In genomic region chr14:75281691-75282000, GRCh38 we compare ENCODE assay signal across 10 cellular contexts. TPM values are rescaled to one million over a fixed set of nuclear protein-coding genes. Genes with fewer than 3 reads are reported as not detected.
DNase-seq lines count a peak whose midpoint lies in the region; ATAC-seq and TF ChIP-seq lines count a peak whose summit lies in the region.
"Had no signal": no experiment of that assay in that cellular context is flagged by ENCODE, and none has a peak within 500 bp of the region (broad histone marks: within the 10 kb centered on the region; RNA-seq: fewer than 3 reads in every experiment).

No MANE protein-coding gene starts in this region.

- ATAC-seq in CD4-positive, alpha-beta T cell (ENCODE audit: poor library complexity), result no peak
- no peak for ATAC-seq in WTC11

- TF ChIP-seq POLR2A in ovary (IDR thresholded peaks at IDR 0.05) (peak; percentile 3), uterus (IDR thresholded peaks at IDR 0.05) (no peak)

- H3K27me3 ChIP-seq in CD4-positive, alpha-beta T cell (ENCODE audit: control insufficient read depth, insufficient read depth, low read length), result no peaks in the 10 kb centered on the region
- H3K27me3 ChIP-seq in ovary (no peaks in the 10 kb centered on the region), uterus (no peaks in the 10 kb centered on the region)

- H3K4me3 ChIP-seq in ovary (peak overlapping the region; percentile 80), uterus (peak overlapping the region in 1 of 2 donors; percentile 79)

- no peak overlapping the region for H3K27ac ChIP-seq in CD4-positive, alpha-beta T cell (ENCODE audit: low read depth, low read length)
- H3K27ac ChIP-seq in ovary (no peak overlapping the region), uterus (no peak overlapping the region)

- peaks cover 3% of the 10 kb centered on the region for H3K36me3 ChIP-seq in ovary
- H3K36me3 ChIP-seq in uterus, result no peaks in the 10 kb centered on the region

- H3K9me3 ChIP-seq in CD4-positive, alpha-beta T cell (ENCODE audit: control insufficient read depth, low read length), result no peaks in the 10 kb centered on the region
- H3K9me3 ChIP-seq in ovary (no peaks in the 10 kb centered on the region), uterus (no peaks in the 10 kb centered on the region)

- no peak for TF ChIP-seq CTCF in CD4-positive, alpha-beta T cell (IDR thresholded peaks at IDR 0.05)
- no peak for TF ChIP-seq CTCF in WTC11 (IDR thresholded peaks at IDR 0.05)
- TF ChIP-seq CTCF in ovary (IDR thresholded peaks at IDR 0.05), result no peak
- no peak for TF ChIP-seq CTCF in uterus (IDR thresholded peaks at IDR 0.05)

- H3K4me3 Mint-ChIP-seq in CD4-positive, alpha-beta T cell, result peak overlapping the region; percentile 94
- H3K4me3 Mint-ChIP-seq in WTC11, result peak overlapping the region; percentile 58

- POLR2A ChIA-PET in CD4-positive, alpha-beta T cell (lab: Charles Lee), result interaction anchor here (0.8 to 2.2 kb wide), 3 partner anchors 8 to 49 kb away, joined by 3 to 8 read pairs (median 4); no protein-coding TSS in a partner anchor
- POLR2A ChIA-PET in WTC11 (lab: Charles Lee), result interaction anchor here (1.9 to 3.8 kb wide), 2 partner anchors 12 to 23 kb away, joined by 22 to 23 read pairs; no protein-coding TSS in a partner anchor

- peaks cover 32% of the 10 kb centered on the region for H3K4me1 Mint-ChIP-seq in CD4-positive, alpha-beta T cell (ENCODE audit: low read depth)
- peaks cover 42% of the 10 kb centered on the region for H3K4me1 Mint-ChIP-seq in WTC11

- no peak for DNase-seq in CD4-positive, alpha-beta T cell
- DNase-seq in WTC11 (ENCODE audit: low spot score) (no peak), fibroblast of peridontal ligament (ENCODE audit: extremely low read depth) (peak; percentile 69), ovary (no peak), NCI-H146 (lab: John Stamatoyannopoulos, UW) (no peak), NCI-H1930 (lab: John Stamatoyannopoulos, UW) (no peak), uterus (no peak)
- no peak for DNase-seq in effector CD8-positive, alpha-beta T cell (lab: John Stamatoyannopoulos, UW)
- DNase-seq: activated CD4-positive, alpha-beta T cell treated with anti-CD3 and anti-CD28 coated beads for 48 hours; SHP77 had no signal

- H3K36me3 Mint-ChIP-seq in CD4-positive, alpha-beta T cell (ENCODE audit: low read depth), result peaks cover 53% of the 10 kb centered on the region
- peaks cover 23% of the 10 kb centered on the region for H3K36me3 Mint-ChIP-seq in WTC11

- peaks cover 60% of the 10 kb centered on the region for H3K27me3 Mint-ChIP-seq in CD4-positive, alpha-beta T cell
- H3K27me3 Mint-ChIP-seq in WTC11 (ENCODE audit: low read depth), result peaks cover 14% of the 10 kb centered on the region

- no peak for TF ChIP-seq EP300 in ovary (IDR thresholded peaks at IDR 0.05)

- H3K27ac Mint-ChIP-seq in CD4-positive, alpha-beta T cell, result peak overlapping the region; percentile 92
- H3K27ac Mint-ChIP-seq in WTC11, result no peak overlapping the region; the same call in 1 of the 2 replicates

- WGBS in ovary, 3 donors, result 85 to 91% (median 87%) methylated on average over 1 of the region's 1 CpG

- H3K4me1 ChIP-seq in ovary (ENCODE audit: insufficient read depth), result peaks cover 4% of the 10 kb centered on the region
- H3K4me1 ChIP-seq in uterus, result peaks cover 7 to 8% of the 10 kb centered on the region in 2 donors

- CTCF ChIA-PET in CD4-positive, alpha-beta T cell (lab: Charles Lee), result interaction anchor here (0.5 to 5.6 kb wide), 5 partner anchors 9 to 52 kb away, joined by 3 to 38 read pairs (median 4); no protein-coding TSS in a partner anchor
- CTCF ChIA-PET in WTC11 (lab: Charles Lee), result interaction anchor here (1.3 to 1.9 kb wide), 2 partner anchors 13 to 279 kb away, joined by 4 to 14 read pairs; no protein-coding TSS in a partner anchor

- H3K9me3 Mint-ChIP-seq in CD4-positive, alpha-beta T cell, result no peaks in the 10 kb centered on the region
- H3K9me3 Mint-ChIP-seq in WTC11, result no peaks in the 10 kb centered on the region

- intact Hi-C loops in CD4-positive, alpha-beta T cell (cut with DNase I, micrococcal nuclease), result no loop called here
- intact Hi-C loops in ovary (cut with DNase I) (no loop called here), uterus (cut with DNase I; ENCODE audit: low total_unique reads) (no loop called here)

TF ChIP-seq in WTC11, 78 proteins besides CTCF, POLR2A, EP300 and RAD21:
- TF ChIP-seq USF1 (CRISPR knock-in tag; IDR thresholded peaks at IDR 0.05), result no peak
TF ChIP-seq in WTC11: peak in this region for 0.

RNA-seq across cellular contexts. Expression of gene FOS, which starts 3.0 kb away (rescaled TPM):
- 1,000 to 10,000 TPM; 1,565 to 1,685 TPM for total RNA-seq in CD4-positive, alpha-beta T cell
- total RNA-seq in WTC11 (2021) (23.9 to 57.4 TPM (median 50.8 TPM) in 3 replicates), ovary (1,000 to 10,000 TPM in 2 of 7 donors, 100 to 1,000 TPM in 5; 115 to 2,019 (median 178) TPM), uterus (1,000 to 10,000 TPM in 1 of 4 donors, 100 to 1,000 TPM in 2, 10 to 100 TPM in 1; 29.2 to 1,111 (median 137) TPM)
- 100 to 1,000 TPM; 129 to 499 TPM for polyA plus RNA-seq in ovary
